ENCODE assay signal across 1 cellular context in genomic region chr2:219160186-219161017, GRCh38.
A peak's percentile ranks its signal among the peaks of the same experiment; 100 is the strongest.
TF ChIP-seq lines count a peak whose summit lies in the region.

Gene NHEJ1 (minus strand): TSS chr2:219160815. CDS start chr2:219158362, 2,453 bp downstream.

TF ChIP-seq in HepG2, 621 proteins besides CTCF, POLR2A, EP300 and RAD21 (continued from another document and continues in another):
- TF ChIP-seq ZNF3 (CRISPR knock-in tag; IDR thresholded peaks at IDR 0.05): peak; percentile 36; the same call in 1 of the 2 replicates
- TF ChIP-seq ETV6 (CRISPR knock-in tag; conservative IDR thresholded peaks at IDR 0.05): no peak; the same call in 1 of the 2 replicates
- peak; percentile 96 for TF ChIP-seq ZFP41 (CRISPR knock-in tag; IDR thresholded peaks at IDR 0.05; ENCODE audit: borderline replicate concordance)
- TF ChIP-seq ZNF264 (CRISPR knock-in tag; IDR thresholded peaks at IDR 0.05): peak; percentile 83; the same call in 1 of the 2 replicates
- TF ChIP-seq KDM5A (IDR thresholded peaks at IDR 0.05; ENCODE audit: borderline replicate concordance, low read length): peak; percentile 83; the same call in 1 of the 2 replicates
- peak; percentile 34; the same call in 1 of the 2 replicates for TF ChIP-seq FOXK1 (CRISPR knock-in tag; IDR thresholded peaks at IDR 0.05; ENCODE audit: borderline replicate concordance, low read depth)
- TF ChIP-seq XRCC5 (optimal IDR thresholded peaks at IDR 0.05; ENCODE audit: low read length): peak; percentile 65
- TF ChIP-seq FIP1L1 (IDR thresholded peaks at IDR 0.05; ENCODE audit: borderline replicate concordance, insufficient read depth, low read depth, low read length): peak; percentile 35; the same call in 1 of the 2 replicates
- peak; percentile 93 for TF ChIP-seq KLF13 (CRISPR knock-in tag; IDR thresholded peaks at IDR 0.05)
- peak; percentile 83 for TF ChIP-seq THAP11 (CRISPR knock-in tag; IDR thresholded peaks at IDR 0.05)
- TF ChIP-seq ZNF615 (CRISPR knock-in tag; IDR thresholded peaks at IDR 0.05; ENCODE audit: borderline replicate concordance): no peak
- TF ChIP-seq ZNF616 (CRISPR knock-in tag; IDR thresholded peaks at IDR 0.05; ENCODE audit: low read depth): peak; percentile 80
- TF ChIP-seq E2F2 (CRISPR knock-in tag; IDR thresholded peaks at IDR 0.05; ENCODE audit: borderline replicate concordance): peak; percentile 72; the same call in 1 of the 2 replicates
- TF ChIP-seq ZSCAN21 (CRISPR knock-in tag; IDR thresholded peaks at IDR 0.05; ENCODE audit: borderline replicate concordance): peak; percentile 78; the same call in 1 of the 2 replicates
- no peak for TF ChIP-seq JUNB (CRISPR knock-in tag; IDR thresholded peaks at IDR 0.05; ENCODE audit: borderline replicate concordance)
- TF ChIP-seq, protein P1, sequence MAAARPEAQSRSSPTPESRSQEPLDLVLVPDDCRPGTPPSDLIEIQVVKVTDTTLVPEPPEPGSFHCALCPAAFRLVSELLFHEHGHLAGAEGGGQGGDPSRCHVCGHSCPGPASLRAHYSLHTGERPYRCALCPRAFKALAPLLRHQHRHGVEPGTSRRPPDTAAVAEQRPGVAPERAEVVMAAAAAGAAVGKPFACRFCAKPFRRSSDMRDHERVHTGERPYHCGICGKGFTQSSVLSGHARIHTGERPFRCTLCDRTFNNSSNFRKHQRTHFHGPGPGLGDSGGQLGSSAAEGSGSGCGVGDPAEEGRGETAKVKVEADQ (CRISPR knock-in tag; IDR thresholded peaks at IDR 0.05; ENCODE audit: borderline replicate concordance): peak; percentile 87; the same call in 1 of the 2 replicates
- TF ChIP-seq CSRNP2 (CRISPR knock-in tag; conservative IDR thresholded peaks at IDR 0.05; ENCODE audit: low read depth): 0 out of 2 replicates have a peak, but pooled peaks have one; percentile 74
- peak; percentile 86 for TF ChIP-seq KLF11 (CRISPR knock-in tag; IDR thresholded peaks at IDR 0.05)
- TF ChIP-seq KAT8 (CRISPR knock-in tag; IDR thresholded peaks at IDR 0.05): peak; percentile 93
- TF ChIP-seq ZNF629 (CRISPR knock-in tag; conservative IDR thresholded peaks at IDR 0.05): no peak
- peak; percentile 60; the same call in 1 of the 2 replicates for TF ChIP-seq ZNF639 (CRISPR knock-in tag; conservative IDR thresholded peaks at IDR 0.05)
- peak; percentile 57; the same call in 1 of the 2 replicates for TF ChIP-seq ZBTB37 (CRISPR knock-in tag; IDR thresholded peaks at IDR 0.05)
- TF ChIP-seq SCMH1 (CRISPR knock-in tag; IDR thresholded peaks at IDR 0.05; ENCODE audit: borderline replicate concordance): no peak
- peak; percentile 81 for TF ChIP-seq PHF21A (CRISPR knock-in tag; IDR thresholded peaks at IDR 0.05)
- TF ChIP-seq CBFB (CRISPR knock-in tag; IDR thresholded peaks at IDR 0.05): peak; percentile 72
- TF ChIP-seq, protein P2, sequence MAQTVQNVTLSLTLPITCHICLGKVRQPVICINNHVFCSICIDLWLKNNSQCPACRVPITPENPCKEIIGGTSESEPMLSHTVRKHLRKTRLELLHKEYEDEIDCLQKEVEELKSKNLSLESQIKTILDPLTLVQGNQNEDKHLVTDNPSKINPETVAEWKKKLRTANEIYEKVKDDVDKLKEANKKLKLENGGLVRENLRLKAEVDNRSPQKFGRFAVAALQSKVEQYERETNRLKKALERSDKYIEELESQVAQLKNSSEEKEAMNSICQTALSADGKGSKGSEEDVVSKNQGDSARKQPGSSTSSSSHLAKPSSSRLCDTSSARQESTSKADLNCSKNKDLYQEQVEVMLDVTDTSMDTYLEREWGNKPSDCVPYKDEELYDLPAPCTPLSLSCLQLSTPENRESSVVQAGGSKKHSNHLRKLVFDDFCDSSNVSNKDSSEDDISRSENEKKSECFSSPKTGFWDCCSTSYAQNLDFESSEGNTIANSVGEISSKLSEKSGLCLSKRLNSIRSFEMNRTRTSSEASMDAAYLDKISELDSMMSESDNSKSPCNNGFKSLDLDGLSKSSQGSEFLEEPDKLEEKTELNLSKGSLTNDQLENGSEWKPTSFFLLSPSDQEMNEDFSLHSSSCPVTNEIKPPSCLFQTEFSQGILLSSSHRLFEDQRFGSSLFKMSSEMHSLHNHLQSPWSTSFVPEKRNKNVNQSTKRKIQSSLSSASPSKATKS (CRISPR knock-in tag; IDR thresholded peaks at IDR 0.05): no peak
- TF ChIP-seq ZNF44 (CRISPR knock-in tag; IDR thresholded peaks at IDR 0.05): peak; percentile 87
- TF ChIP-seq, protein P3, sequence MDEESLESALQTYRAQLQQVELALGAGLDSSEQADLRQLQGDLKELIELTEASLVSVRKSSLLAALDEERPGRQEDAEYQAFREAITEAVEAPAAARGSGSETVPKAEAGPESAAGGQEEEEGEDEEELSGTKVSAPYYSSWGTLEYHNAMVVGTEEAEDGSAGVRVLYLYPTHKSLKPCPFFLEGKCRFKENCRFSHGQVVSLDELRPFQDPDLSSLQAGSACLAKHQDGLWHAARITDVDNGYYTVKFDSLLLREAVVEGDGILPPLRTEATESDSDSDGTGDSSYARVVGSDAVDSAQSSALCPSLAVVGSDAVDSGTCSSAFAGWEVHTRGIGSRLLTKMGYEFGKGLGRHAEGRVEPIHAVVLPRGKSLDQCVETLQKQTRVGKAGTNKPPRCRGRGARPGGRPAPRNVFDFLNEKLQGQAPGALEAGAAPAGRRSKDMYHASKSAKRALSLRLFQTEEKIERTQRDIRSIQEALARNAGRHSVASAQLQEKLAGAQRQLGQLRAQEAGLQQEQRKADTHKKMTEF (CRISPR knock-in tag; IDR thresholded peaks at IDR 0.05): peak; percentile 87
- TF ChIP-seq ZNF18 (CRISPR knock-in tag; IDR thresholded peaks at IDR 0.05; ENCODE audit: insufficient replicate concordance): no peak
- TF ChIP-seq LBX2 (CRISPR knock-in tag; IDR thresholded peaks at IDR 0.05; ENCODE audit: borderline replicate concordance): peak; percentile 97; the same call in 1 of the 2 replicates
- 0 out of 2 replicates have a peak, but pooled peaks have one; percentile 61 for TF ChIP-seq ZHX1 (CRISPR knock-in tag; IDR thresholded peaks at IDR 0.05; ENCODE audit: low read depth)
- no peak for TF ChIP-seq RFX1 (IDR thresholded peaks at IDR 0.05)
- TF ChIP-seq ELF4 (CRISPR knock-in tag; IDR thresholded peaks at IDR 0.05; ENCODE audit: borderline replicate concordance): peak; percentile 90; the same call in 1 of the 2 replicates
- no peak for TF ChIP-seq ZNF570 (CRISPR knock-in tag; IDR thresholded peaks at IDR 0.05; ENCODE audit: borderline replicate concordance)
- TF ChIP-seq, protein P4, sequence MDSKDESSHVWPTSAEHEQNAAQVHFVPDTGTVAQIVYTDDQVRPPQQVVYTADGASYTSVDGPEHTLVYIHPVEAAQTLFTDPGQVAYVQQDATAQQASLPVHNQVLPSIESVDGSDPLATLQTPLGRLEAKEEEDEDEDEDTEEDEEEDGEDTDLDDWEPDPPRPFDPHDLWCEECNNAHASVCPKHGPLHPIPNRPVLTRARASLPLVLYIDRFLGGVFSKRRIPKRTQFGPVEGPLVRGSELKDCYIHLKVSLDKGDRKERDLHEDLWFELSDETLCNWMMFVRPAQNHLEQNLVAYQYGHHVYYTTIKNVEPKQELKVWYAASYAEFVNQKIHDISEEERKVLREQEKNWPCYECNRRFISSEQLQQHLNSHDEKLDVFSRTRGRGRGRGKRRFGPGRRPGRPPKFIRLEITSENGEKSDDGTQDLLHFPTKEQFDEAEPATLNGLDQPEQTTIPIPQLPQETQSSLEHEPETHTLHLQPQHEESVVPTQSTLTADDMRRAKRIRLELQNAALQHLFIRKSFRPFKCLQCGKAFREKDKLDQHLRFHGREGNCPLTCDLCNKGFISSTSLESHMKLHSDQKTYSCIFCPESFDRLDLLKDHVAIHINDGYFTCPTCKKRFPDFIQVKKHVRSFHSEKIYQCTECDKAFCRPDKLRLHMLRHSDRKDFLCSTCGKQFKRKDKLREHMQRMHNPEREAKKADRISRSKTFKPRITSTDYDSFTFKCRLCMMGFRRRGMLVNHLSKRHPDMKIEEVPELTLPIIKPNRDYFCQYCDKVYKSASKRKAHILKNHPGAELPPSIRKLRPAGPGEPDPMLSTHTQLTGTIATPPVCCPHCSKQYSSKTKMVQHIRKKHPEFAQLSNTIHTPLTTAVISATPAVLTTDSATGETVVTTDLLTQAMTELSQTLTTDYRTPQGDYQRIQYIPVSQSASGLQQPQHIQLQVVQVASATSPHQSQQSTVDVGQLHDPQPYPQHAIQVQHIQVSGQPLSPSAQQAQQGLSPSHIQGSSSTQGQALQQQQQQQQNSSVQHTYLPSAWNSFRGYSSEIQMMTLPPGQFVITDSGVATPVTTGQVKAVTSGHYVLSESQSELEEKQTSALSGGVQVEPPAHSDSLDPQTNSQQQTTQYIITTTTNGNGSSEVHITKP (CRISPR knock-in tag; IDR thresholded peaks at IDR 0.05; ENCODE audit: low read depth): 0 out of 2 replicates have a peak, but pooled peaks have one; percentile 35
- peak; percentile 74 for TF ChIP-seq ZBTB7A (CRISPR knock-in tag; IDR thresholded peaks at IDR 0.05)
- no peak for TF ChIP-seq HOXA7 (CRISPR knock-in tag; IDR thresholded peaks at IDR 0.05)
- 0 out of 2 replicates have a peak, but pooled peaks have one; percentile 51 for TF ChIP-seq MTA1 (CRISPR knock-in tag; IDR thresholded peaks at IDR 0.05; ENCODE audit: borderline replicate concordance)
- TF ChIP-seq CBX5 (CRISPR knock-in tag; IDR thresholded peaks at IDR 0.05; ENCODE audit: borderline replicate concordance): peak; percentile 82; the same call in 1 of the 2 replicates
- TF ChIP-seq HOXA3 (CRISPR knock-in tag; IDR thresholded peaks at IDR 0.05): peak; percentile 68; the same call in 1 of the 2 replicates
- no peak for TF ChIP-seq EHMT2 (IDR thresholded peaks at IDR 0.05; ENCODE audit: borderline replicate concordance, low read depth, low read length)
